24 cellular contexts compared by ENCODE assay signal in the genomic region with DNA sequence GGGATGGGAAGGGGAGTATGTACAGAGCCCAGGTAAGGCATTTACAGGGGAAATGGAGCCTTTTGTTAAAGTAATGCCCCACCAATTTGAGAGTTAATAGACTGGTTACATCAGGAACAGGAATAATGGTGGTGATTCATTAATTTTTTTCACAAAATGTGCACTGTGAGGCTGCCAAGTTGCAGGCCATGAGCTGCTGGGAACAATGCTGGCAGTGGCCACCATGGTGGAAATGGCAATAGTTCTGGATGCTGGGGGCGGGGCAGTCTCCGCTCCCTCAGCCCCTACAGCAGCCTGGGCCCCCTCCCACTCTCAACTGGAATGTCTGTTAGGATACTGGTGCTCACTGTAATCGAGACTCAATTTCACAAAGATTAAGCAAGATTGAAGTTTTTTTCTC.
DNase-seq lines count a peak whose midpoint lies in the region; ATAC-seq, FAIRE-seq and TF ChIP-seq lines count a peak whose summit lies in the region.
"Had no signal": no experiment of that assay in that cellular context is flagged by ENCODE, and none has a peak within 500 bp of the region (broad histone marks: within the 10 kb centered on the region; RNA-seq: fewer than 3 reads in every experiment).

No MANE protein-coding gene starts in this region.

- intact Hi-C loops in dorsolateral prefrontal cortex (cut with DNase I) = loop anchor here (10.0 kb wide), 3 partner anchors 45 to 195 kb away; no protein-coding TSS in a partner anchor

- TF ChIP-seq POLR2A in GM12892 (IDR thresholded peaks at IDR 0.05; ENCODE audit: low read depth, low read length) = no peak

- DNase-seq in C1 segment of cervical spinal cord (lab: John Stamatoyannopoulos, UW) = peak in 9 of 14 donors; percentile 6 to 58 (median 36)
- DNase-seq in dorsolateral prefrontal cortex = peak in 7 of 10 donors; percentile 47 to 75 (median 64)
- peak in 31 of 51 donors; percentile 1 to 80 (median 42) for DNase-seq in hypothalamus (lab: John Stamatoyannopoulos, UW)
- DNase-seq in putamen (ENCODE audit: low spot score) = peak; percentile 78
- DNase-seq in GM12892 (ENCODE audit: insufficient read length) = no peak
- DNase-seq in CD1c-positive myeloid dendritic cell (ENCODE audit: extremely low spot score) = no peak
- DNase-seq in NCI-H446 treated with DMSO at 0.1 percent for 48 hours (lab: John Stamatoyannopoulos, UW) = no peak
- DNase-seq: 8988T, DMS79, H7, HFFc6, Karpas-422, NCI-H1417 treated with DMSO at 0.1 percent for 48 hours, NCI-H187 treated with DMSO at 0.1 percent for 48 hours, NCI-H226, NCI-H526, PC-3, RPMI8226, SHP77 treated with DMSO at 0.1 percent for 48 hours had no signal

- peak overlapping the region in 22 of 59 donors; percentile 7 to 66 (median 42) for H3K27ac ChIP-seq in dorsolateral prefrontal cortex
- H3K27ac ChIP-seq: BLaER1 treated with 17β-estradiol and CSF1 and Interleukin-3, amounts not matched to agents 10 nM and 100 nM; HL-60 had no signal

- TF ChIP-seq CTCF in dorsolateral prefrontal cortex (IDR thresholded peaks at IDR 0.05 in 54 of 56, conservative IDR thresholded peaks at IDR 0.05 in 2 of 56; ENCODE audit: low read depth in 1 of 56, partially characterized antibody in 56 of 56) = peak in 11 of 56 donors; percentile 6 to 50 (median 25)

- H3K4me3 ChIP-seq in dorsolateral prefrontal cortex = peak overlapping the region in 7 of 59 donors; percentile 2 to 32 (median 13)
- H3K4me3 ChIP-seq: BLaER1 treated with 17β-estradiol and CSF1 and Interleukin-3, amounts not matched to agents 10 nM and 100 nM had no signal

- no peak for ATAC-seq in HG03342 (IDR thresholded peaks at IDR 0.05; ENCODE audit: unreplicated experiment)
- ATAC-seq: PC-3 had no signal

- FAIRE-seq in GM12892 (lab: Jason Lieb, UNC) = no peak
- FAIRE-seq: D721Med, HTR-8/SVneo had no signal

- H3K27me3 ChIP-seq in dorsolateral prefrontal cortex = no peaks in the 10 kb centered on the region
- H3K27me3 ChIP-seq: BLaER1 treated with 17β-estradiol and CSF1 and Interleukin-3, amounts not matched to agents 10 nM and 100 nM had no signal

Comparison
In these comparisons a context has a peak if more than half of its experiments do, and no peak if none do; other contexts are left out.
1. DNase-seq: peak in C1 segment of cervical spinal cord (9 of 14), dorsolateral prefrontal cortex (7 of 10), hypothalamus (31 of 51) and putamen (single experiment); none in GM12892 (single experiment), CD1c-positive myeloid dendritic cell (single experiment) and NCI-H446 treated with DMSO at 0.1 percent for 48 hours (single experiment).